38 cellular contexts compared by ENCODE assay signal in the genomic region with DNA sequence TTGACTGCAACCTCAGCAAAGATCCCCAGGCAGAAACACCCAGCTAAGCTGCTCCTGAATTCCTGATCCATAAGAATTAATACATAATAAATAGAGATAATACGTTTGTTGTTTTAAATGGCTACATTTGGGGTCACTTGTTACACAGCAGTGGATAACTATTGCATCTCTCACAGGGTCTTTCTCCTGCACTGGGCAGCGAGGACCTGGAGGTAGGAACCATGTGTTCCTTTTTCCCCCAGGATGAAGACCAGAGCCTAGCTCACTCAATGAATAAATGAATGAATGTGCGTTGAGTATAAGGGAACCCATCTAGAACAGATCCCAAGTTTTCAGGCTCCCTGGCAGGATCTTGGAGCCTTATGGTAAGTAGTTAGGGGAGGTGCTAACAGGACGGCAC. TPM values are rescaled to one million over a fixed set of nuclear protein-coding genes. Genes with fewer than 3 reads are reported as not detected.
"Had no signal": no experiment of that assay in that cellular context is flagged by ENCODE, and none has a peak within 500 bp of the region (broad histone marks: within the 10 kb centered on the region; RNA-seq: fewer than 3 reads in every experiment).

No MANE protein-coding gene starts in this region.

- ATAC-seq: activated CD8-positive, alpha-beta T cell treated with anti-CD3 and anti-CD28 coated beads for 36 hours; activated naive CD4-positive, alpha-beta T cell treated with anti-CD3 and anti-CD28 coated beads, Interleukin-2, amount 50 U/mL, for 72 hours; activated T-cell treated with anti-CD3 and anti-CD28 coated beads, Interleukin-2, amount 50 U/mL, for 4 hours; activated T-cell treated with anti-CD3 and anti-CD28 coated beads, Interleukin-2, amount 50 U/mL, for 72 hours; activated T-helper 17 cell treated with anti-CD3 and anti-CD28 coated beads, Interleukin-2, amount 50 U/mL, for 72 hours; body of pancreas had no signal

- H3K27ac ChIP-seq: adrenal gland, body of pancreas, brain microvascular endothelial cell, cardiac muscle cell, VCaP had no signal

- H3K36me3 ChIP-seq: adrenal gland, brain microvascular endothelial cell, cardiac muscle cell had no signal

- DNase-seq: activated B cell treated with CpG ODN at 0.5 μM for 24 hours; activated CD4-positive, alpha-beta memory T cell treated with anti-CD3 and anti-CD28 coated beads for 36 hours; activated CD4-positive, alpha-beta T cell treated with anti-CD3 and anti-CD28 coated beads for 4 hours; activated CD4-positive, alpha-beta T cell treated with anti-CD3 and anti-CD28 coated beads, Interleukin-2, amount 10 ng/mL, durations not matched to agents 24 days and 14 days; activated CD4-positive, alpha-beta T cell treated with anti-CD3 and anti-CD28 coated beads, Interleukin-2, amount 50 U/mL, for 1 hour; activated CD4-positive, alpha-beta T cell treated with anti-CD3 and anti-CD28 coated beads, Interleukin-2, amount 50 U/mL, for 4 hours; activated CD4-positive, CD25-positive, alpha-beta regulatory T cell treated with anti-CD3 and anti-CD28 coated beads, Interleukin-2, amount 50 U/mL, for 72 hours; activated CD8-positive, alpha-beta memory T cell treated with anti-CD3 and anti-CD28 coated beads, Interleukin-2, amount 50 U/mL, for 4 hours; activated CD8-positive, alpha-beta T cell treated with anti-CD3 and anti-CD28 coated beads for 36 hours; activated effector memory CD4-positive, alpha-beta T cell treated with anti-CD3 and anti-CD28 coated beads, Interleukin-2, amount 50 U/mL, for 16 hours; activated gamma-delta T cell treated with Interleukin-2 at 50 U/mL for 16 hours; activated naive CD4-positive, alpha-beta T cell; activated naive CD4-positive, alpha-beta T cell treated with anti-CD3 and anti-CD28 coated beads for 36 hours; activated naive CD4-positive, alpha-beta T cell treated with anti-CD3 and anti-CD28 coated beads, Interleukin-2, amount 50 U/mL, for 16 hours; activated naive CD8-positive, alpha-beta T cell treated with anti-CD3 and anti-CD28 coated beads for 36 hours; activated T-cell treated with anti-CD3 and anti-CD28 coated beads for 4 hours; activated T-cell treated with anti-CD3 and anti-CD28 coated beads, Interleukin-2, amount 50 U/mL, for 1 hour; activated T-cell treated with anti-CD3 and anti-CD28 coated beads, Interleukin-2, amount 50 U/mL, for 4 hours; activated T-cell treated with anti-CD3 and anti-CD28 coated beads, Interleukin-2, amount 50 U/mL, for 72 hours; adrenal gland; amniotic stem cell; aorta; body of pancreas; brain microvascular endothelial cell; caudate nucleus; cerebellar nuclear complex; T-helper 1 cell; T-helper 2 cell; T-helper 9 cell had no signal

- H3K27me3 ChIP-seq: adrenal gland, body of pancreas, brain microvascular endothelial cell, cardiac muscle cell had no signal

- FAIRE-seq: astrocyte, TTC549 had no signal

- H3K9me3 ChIP-seq: adrenal gland had no signal

- H3K4me3 ChIP-seq: adrenal gland, body of pancreas, cardiac muscle cell had no signal

- H3K4me1 ChIP-seq: adrenal gland, body of pancreas had no signal

RNA-seq across cellular contexts. Expression of a gene that starts 30.7 kb away (rescaled TPM):
- total RNA-seq: activated CD4-positive, alpha-beta memory T cell treated with anti-CD3 and anti-CD28 coated beads for 36 hours; activated CD4-positive, alpha-beta T cell treated with anti-CD3 and anti-CD28 coated beads, Interleukin-2, amount 10 ng/mL, durations not matched to agents 24 days and 14 days; activated CD8-positive, alpha-beta memory T cell treated with anti-CD3 and anti-CD28 coated beads for 36 hours; activated CD8-positive, alpha-beta T cell treated with anti-CD3 and anti-CD28 coated beads for 36 hours; activated naive CD4-positive, alpha-beta T cell treated with anti-CD3 and anti-CD28 coated beads for 36 hours; activated naive CD4-positive, alpha-beta T cell treated with anti-CD3 and anti-CD28 coated beads, Interleukin-2, amount 50 U/mL, for 72 hours; activated naive CD8-positive, alpha-beta T cell treated with anti-CD3 and anti-CD28 coated beads for 36 hours; activated T-cell treated with anti-CD3 and anti-CD28 coated beads, Interleukin-2, amount 50 U/mL, for 72 hours; activated T-helper 1 cell treated with anti-CD3 and anti-CD28 coated beads, Interleukin-12 subunit alpha, Interleukin-12 subunit beta, Interleukin-2, Interleukin-4 antibody, amounts not matched to agents 30 ng/mL and 10 ng/mL and 1 ng/mL, durations not matched to agents 14 hours and 24 hours and 36 hours; activated T-helper 17 cell treated with anti-CD3 and anti-CD28 coated beads, Interleukin-2, amount 50 U/mL, for 72 hours; astrocyte; bronchial epithelial cell had no signal
